Comparison of ENCODE assay signal across 14 cellular contexts in genomic region chr12:90004319-90005074, GRCh38.
DNase-seq lines count a peak whose midpoint lies in the region; ATAC-seq and TF ChIP-seq lines count a peak whose summit lies in the region.
"Had no signal": no experiment of that assay in that cellular context is flagged by ENCODE, and none has a peak within 500 bp of the region (broad histone marks: within the 10 kb centered on the region; RNA-seq: fewer than 3 reads in every experiment).

No MANE protein-coding gene starts in this region.

- ATAC-seq in GM21390 (IDR thresholded peaks at IDR 0.05; ENCODE audit: unreplicated experiment) (peak; percentile 60), HG03442 (IDR thresholded peaks at IDR 0.05; ENCODE audit: unreplicated experiment) (peak; percentile 45), GM19455 (IDR thresholded peaks at IDR 0.05; ENCODE audit: unreplicated experiment) (no peak), gastrocnemius medialis (no peak)

- in situ Hi-C loops in gastrocnemius medialis (cut with MboI; ENCODE audit: low sequenced_read_pairs in 4 of 4): no loop called here

- intact Hi-C loops in gastrocnemius medialis (cut with DNase I; ENCODE audit: low total_unique reads): no loop called here

- H3K4me3 ChIP-seq in gastrocnemius medialis: no peak overlapping the region
- H3K4me3 ChIP-seq: MG63 had no signal

- H3K27ac ChIP-seq in caudate nucleus (ENCODE audit: low read depth, low read length) (peak overlapping the region; percentile 19), gastrocnemius medialis (no peak overlapping the region)

- no peaks in the 10 kb centered on the region for H3K27me3 ChIP-seq in gastrocnemius medialis
- H3K27me3 ChIP-seq: MG63 had no signal

- TF ChIP-seq CTCF in gastrocnemius medialis (IDR thresholded peaks at IDR 0.05 in 4 of 5, conservative IDR thresholded peaks at IDR 0.05 in 1 of 5): no peak

- no peaks in the 10 kb centered on the region for H3K4me1 ChIP-seq in gastrocnemius medialis

- no peaks in the 10 kb centered on the region for H3K36me3 ChIP-seq in gastrocnemius medialis
- H3K36me3 ChIP-seq: MG63 had no signal

- no peaks in the 10 kb centered on the region for H3K9me3 ChIP-seq in gastrocnemius medialis
- H3K9me3 ChIP-seq: MG63 had no signal

- DNase-seq in CD1c-positive myeloid dendritic cell (ENCODE audit: extremely low spot score) (peak; percentile 58), caudate nucleus (lab: John Stamatoyannopoulos, UW) (no peak), NOMO-1 treated with dmso at 0.1 percent for 144 hours (lab: John Stamatoyannopoulos, UW; ENCODE audit: unreplicated experiment) (no peak), gastrocnemius medialis (no peak)
- no peak for DNase-seq in activated CD8-positive, alpha-beta memory T cell treated with anti-CD3 and anti-CD28 coated beads, Interleukin-2, amount 50 U/mL, for 48 hours
- DNase-seq: ACHN; activated CD8-positive, alpha-beta memory T cell treated with anti-CD3 and anti-CD28 coated beads for 24 hours; MG63; posterior cingulate gyrus; stimulated activated CD4-positive, alpha-beta T cell treated with anti-CD3 and anti-CD28 coated beads, Interleukin-15, amount 100 ng/mL, for 24 hours; T-helper 9 cell had no signal

- no peak for TF ChIP-seq POLR2A in gastrocnemius medialis (IDR thresholded peaks at IDR 0.05)

Comparison
In these comparisons a context has a peak if more than half of its experiments do, and no peak if none do; other contexts are left out.
1. ATAC-seq: peak in GM21390 (single experiment) and HG03442 (single experiment); none in GM19455 (single experiment) and gastrocnemius medialis (0 of 2).